ENCODE assay signal across 15 cellular contexts in genomic region chr15:23385886-23386430, GRCh38. TPM values are rescaled to one million over a fixed set of nuclear protein-coding genes. Genes with fewer than 3 reads are reported as not detected.
DNase-seq lines count a peak whose midpoint lies in the region; ATAC-seq and TF ChIP-seq lines count a peak whose summit lies in the region.
"Had no signal": no experiment of that assay in that cellular context is flagged by ENCODE, and none has a peak within 500 bp of the region (broad histone marks: within the 10 kb centered on the region; RNA-seq: fewer than 3 reads in every experiment).

No MANE protein-coding gene starts in this region.

- H3K27me3 Mint-ChIP-seq in osteocyte (ENCODE audit: unreplicated experiment), result no peaks in the 10 kb centered on the region

- no peak for ATAC-seq in RWPE2 (ENCODE audit: low read depth)
- ATAC-seq in stimulated activated naive CD8-positive, alpha-beta T cell treated with anti-CD3 and anti-CD28 coated beads, Interleukin-15, Interleukin-2, amounts not matched to agents 100 U/mL and 50 U/mL, for 24 hours, result no peak
- ATAC-seq: GM12878 had no signal

- peak; percentile 2 for DNase-seq in DMS 273 (lab: John Stamatoyannopoulos, UW; ENCODE audit: unreplicated experiment)
- DNase-seq in DMS 273 treated with DMSO at 0.1 percent for 48 hours (lab: John Stamatoyannopoulos, UW), result no peak
- peak; percentile 30 for DNase-seq in RWPE2 (ENCODE audit: low spot score)
- peak; percentile 66 for DNase-seq in osteocyte (ENCODE audit: extremely low spot score, unreplicated experiment)
- DNase-seq in SIG-M5 treated with dmso at 0.1 percent for 504 hours (lab: John Stamatoyannopoulos, UW; ENCODE audit: unreplicated experiment), result no peak
- no peak for DNase-seq in brain microvascular endothelial cell
- DNase-seq in stimulated activated naive CD8-positive, alpha-beta T cell treated with anti-CD3 and anti-CD28 coated beads, Interleukin-15, Interleukin-2, amounts not matched to agents 100 U/mL and 50 U/mL, for 24 hours, result no peak
- DNase-seq: CD4-positive, CD25-positive, alpha-beta regulatory T cell; DMS79; GOT3; H9 had no signal

- H3K27me3 ChIP-seq in RWPE2 (ENCODE audit: insufficient read depth, poor library complexity, severe bottlenecking), result peaks cover 19% of the 10 kb centered on the region
- H3K27me3 ChIP-seq in brain microvascular endothelial cell (replicated peaks), result no peaks in the 10 kb centered on the region

- H3K27ac Mint-ChIP-seq in osteocyte (ENCODE audit: unreplicated experiment), result no peak overlapping the region
- H3K27ac Mint-ChIP-seq: H9 had no signal

- H3K4me3 Mint-ChIP-seq in osteocyte (ENCODE audit: unreplicated experiment), result no peak overlapping the region
- H3K4me3 Mint-ChIP-seq: CD4-positive, CD25-positive, alpha-beta regulatory T cell; H9 had no signal

- no peaks in the 10 kb centered on the region for H3K9me3 ChIP-seq in RWPE2 (ENCODE audit: severe bottlenecking)

- H3K36me3 ChIP-seq in RWPE2 (ENCODE audit: low read depth) (no peaks in the 10 kb centered on the region), brain microvascular endothelial cell (replicated peaks) (no peaks in the 10 kb centered on the region)

- no peaks in the 10 kb centered on the region for H3K4me1 Mint-ChIP-seq in osteocyte (ENCODE audit: unreplicated experiment)
- H3K4me1 Mint-ChIP-seq: CD4-positive, CD25-positive, alpha-beta regulatory T cell had no signal

- in situ Hi-C loops in brain microvascular endothelial cell (cut with HindIII; ENCODE audit: low pct_ligation_motif_present, low sequenced_read_pairs), result no loop called here

- H3K4me1 ChIP-seq in RWPE2 (ENCODE audit: insufficient read depth, poor library complexity, severe bottlenecking), result no peaks in the 10 kb centered on the region

- no peaks in the 10 kb centered on the region for H3K36me3 Mint-ChIP-seq in osteocyte (ENCODE audit: unreplicated experiment)
- H3K36me3 Mint-ChIP-seq: CD4-positive, CD25-positive, alpha-beta regulatory T cell had no signal

- TF ChIP-seq CTCF in RWPE2 (IDR thresholded peaks at IDR 0.05; ENCODE audit: poor library complexity, severe bottlenecking), result no peak
- TF ChIP-seq CTCF in osteocyte (IDR thresholded peaks at IDR 0.05), result no peak
- no peak for TF ChIP-seq CTCF in brain microvascular endothelial cell (IDR thresholded peaks at IDR 0.05; ENCODE audit: low read depth, low read length, missing control alignments)

- no peak overlapping the region for H3K4me3 ChIP-seq in RWPE2 (ENCODE audit: severe bottlenecking)
- H3K4me3 ChIP-seq in brain microvascular endothelial cell (ENCODE audit: low read depth, low read length), result no peak overlapping the region
- H3K4me3 ChIP-seq: GM12878 had no signal

- no peak overlapping the region for H3K27ac ChIP-seq in RWPE2 (ENCODE audit: poor library complexity, severe bottlenecking)
- H3K27ac ChIP-seq in brain microvascular endothelial cell, result no peak overlapping the region
- H3K27ac ChIP-seq: 22Rv1 had no signal

- H3K9me3 Mint-ChIP-seq in osteocyte (ENCODE audit: unreplicated experiment), result no peaks in the 10 kb centered on the region

RNA-seq across cellular contexts. Expression of gene GOLGA8S, which starts 31.4 kb away (rescaled TPM):
- total RNA-seq in osteocyte, result 0.30 and 0.44 TPM in 2 replicates
- total RNA-seq: A673; CD4-positive, CD25-positive, alpha-beta regulatory T cell; G401; GM12878 had no signal

RNA-seq across cellular contexts. Expression of gene GOLGA6L26, which starts 52.0 kb away (rescaled TPM):
- total RNA-seq in osteocyte, result not detected in 2 replicates
- total RNA-seq: A673; CD4-positive, CD25-positive, alpha-beta regulatory T cell; G401; GM12878; H9 had no signal

Comparison
In these comparisons a context has a peak if more than half of its experiments do, and no peak if none do; other contexts are left out.
1. DNase-seq: peak in DMS 273 (single experiment), RWPE2 (single experiment) and osteocyte (single experiment); none in DMS 273 treated with DMSO at 0.1 percent for 48 hours (single experiment), SIG-M5 treated with dmso at 0.1 percent for 504 hours (single experiment), brain microvascular endothelial cell (single experiment) and stimulated activated naive CD8-positive, alpha-beta T cell treated with anti-CD3 and anti-CD28 coated beads, Interleukin-15, Interleukin-2, amounts not matched to agents 100 U/mL and 50 U/mL, for 24 hours (single experiment).